ENCODE assay signal across 6 cellular contexts in genomic region chr14:70875811-70876460, GRCh38. TPM values are rescaled to one million over a fixed set of nuclear protein-coding genes. Genes with fewer than 3 reads are reported as not detected.
DNase-seq lines count a peak whose midpoint lies in the region; TF ChIP-seq lines count a peak whose summit lies in the region.
"Not testable (repeated sequence)": the region's sequence is repeated elsewhere in the genome, so short reads cannot be mapped to it uniquely, and the experiment has no call there.

No MANE protein-coding gene starts in this region.

- not testable (repeated sequence) for H3K4me3 ChIP-seq in HAP-1; endodermal cell (ENCODE audit: low read length); smooth muscle cell

- not testable (repeated sequence) for H3K79me2 ChIP-seq in smooth muscle cell (ENCODE audit: low read depth)

- not testable (repeated sequence) for H3F3A ChIP-seq in smooth muscle cell (ENCODE audit: low read depth)

- not testable (repeated sequence) for H3K4me3 Mint-ChIP-seq in endodermal cell, mesothelial cell of epicardium

- not testable (repeated sequence) for TF ChIP-seq CTCF in endodermal cell (conservative IDR thresholded peaks at IDR 0.05); mesothelial cell of epicardium (IDR thresholded peaks at IDR 0.05; ENCODE audit: unreplicated experiment); smooth muscle cell (IDR thresholded peaks at IDR 0.05; ENCODE audit: borderline replicate concordance, insufficient read depth, poor library complexity, severe bottlenecking)

- 89 to 94% methylated on average over 6 of the region's 6 CpGs for WGBS in endodermal cell (ENCODE audit: insufficient coverage in 1 of 2, insufficient read length in 1 of 2), 2 experiments
- 48% methylated on average over 6 of the region's 6 CpGs for WGBS in smooth muscle cell (ENCODE audit: low lambda C conversion rate)

- H4K20me1 ChIP-seq in smooth muscle cell (ENCODE audit: low read depth) = not testable (repeated sequence)

- peak; percentile 28 for DNase-seq in ELF-1 (ENCODE audit: low read depth, low spot score)
- DNase-seq in HAP-1 (ENCODE audit: low spot score in 2 of 2) = peak; percentile 76 to 85
- peak; percentile 28 for DNase-seq in amniotic epithelial cell (ENCODE audit: low read depth)
- DNase-seq in endodermal cell = peak; percentile 5
- not testable (repeated sequence) for DNase-seq in mesothelial cell of epicardium (ENCODE audit: low spot score in 2 of 2, unreplicated experiment in 2 of 2); smooth muscle cell (lab: John Stamatoyannopoulos, UW; ENCODE audit: unreplicated experiment)

- peaks cover 19% of the 10 kb centered on the region for H3K9me3 Mint-ChIP-seq in endodermal cell
- H3K9me3 Mint-ChIP-seq in mesothelial cell of epicardium = not testable (repeated sequence)

- in situ Hi-C loops in HAP-1 (cut with MboI; ENCODE audit: low sequenced_read_pairs) = not testable (repeated sequence)

- not testable (repeated sequence) for H3K4me2 ChIP-seq in smooth muscle cell

- H3K36me3 ChIP-seq in HAP-1 (replicated peaks); endodermal cell (ENCODE audit: control insufficient read depth, insufficient read depth, low read length); smooth muscle cell (ENCODE audit: low read depth): not testable (repeated sequence)

- not testable (repeated sequence) for H3K27ac Mint-ChIP-seq in endodermal cell
- H3K27ac Mint-ChIP-seq in mesothelial cell of epicardium = peak overlapping the region; percentile 2

- not testable (repeated sequence) for H3K9ac ChIP-seq in endodermal cell (ENCODE audit: extremely low read depth, low read length, poor library complexity, severe bottlenecking)
- H3K9ac ChIP-seq in smooth muscle cell (ENCODE audit: low read depth) = peak overlapping the region; percentile 53

- peaks cover 23% of the 10 kb centered on the region for H3K4me1 ChIP-seq in HAP-1
- not testable (repeated sequence) for H3K4me1 ChIP-seq in endodermal cell (ENCODE audit: control insufficient read depth, insufficient read depth, low read length); smooth muscle cell (ENCODE audit: low read depth)

- H3K27me3 Mint-ChIP-seq in endodermal cell (ENCODE audit: insufficient read depth); mesothelial cell of epicardium (ENCODE audit: low read depth): not testable (repeated sequence)

- H3K27ac ChIP-seq in endodermal cell (ENCODE audit: low read depth, low read length) = not testable (repeated sequence)
- peak overlapping the region; percentile 89 for H3K27ac ChIP-seq in smooth muscle cell (ENCODE audit: low read depth)

- H3K36me3 Mint-ChIP-seq in endodermal cell (ENCODE audit: low read depth); mesothelial cell of epicardium: not testable (repeated sequence)

- H3K4me1 Mint-ChIP-seq in endodermal cell, mesothelial cell of epicardium: not testable (repeated sequence)

- H2AFZ ChIP-seq in smooth muscle cell (ENCODE audit: low read depth) = not testable (repeated sequence)

- H3K27me3 ChIP-seq in HAP-1 (ENCODE audit: low read depth); endodermal cell (ENCODE audit: control insufficient read depth, insufficient read depth, low read length, poor library complexity, severe bottlenecking); smooth muscle cell (ENCODE audit: low read depth): not testable (repeated sequence)

- not testable (repeated sequence) for H3K9me3 ChIP-seq in HAP-1; endodermal cell (ENCODE audit: control insufficient read depth, low read length); smooth muscle cell (replicated peaks; ENCODE audit: low read depth)

RNA-seq across cellular contexts. Expression of gene PCNX1, which starts 31.3 kb away (rescaled TPM):
- total RNA-seq in endodermal cell (10 to 100 TPM; 68.2 TPM), mesothelial cell of epicardium (73.5 to 77.2 TPM (median 76.2 TPM) in 3 replicates), smooth muscle cell (68.2 and 80.3 TPM in 2 replicates)
- polyA plus RNA-seq in endodermal cell (2013, experiment 1 of 2) = 30.1 TPM
- 22.4 TPM for polyA plus RNA-seq in endodermal cell (2013, experiment 2 of 2)
- 12.2 and 18.6 TPM in 2 replicates for polyA plus RNA-seq in smooth muscle cell
